ENCODE assay signal across 20 cellular contexts in the genomic region with DNA sequence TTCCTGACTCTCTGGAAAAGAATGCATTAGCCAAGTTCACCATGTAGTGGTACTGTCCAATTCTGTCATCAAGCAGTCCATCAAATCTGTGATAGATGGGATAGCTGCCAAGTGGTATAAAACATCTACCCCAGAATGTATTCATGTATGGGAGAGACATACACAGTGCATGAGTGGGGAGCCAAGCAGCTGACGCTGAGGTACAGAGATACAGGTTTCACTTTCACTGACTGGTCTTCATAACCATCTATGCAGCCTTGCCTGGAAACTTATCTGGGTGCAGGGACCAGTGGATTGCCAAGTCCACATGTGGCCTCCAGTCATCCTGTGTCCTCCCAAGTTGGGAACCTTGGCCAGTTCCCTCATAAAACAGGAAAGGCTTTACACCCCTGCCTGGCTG.
"Had no signal": no experiment of that assay in that cellular context is flagged by ENCODE, and none has a peak within 500 bp of the region (broad histone marks: within the 10 kb centered on the region; RNA-seq: fewer than 3 reads in every experiment).

No MANE protein-coding gene starts in this region.

- H3K4me3 ChIP-seq: SJSA1, SK-N-MC had no signal

- FAIRE-seq: HTR-8/SVneo, RCC 7860 had no signal

- H3K9me3 ChIP-seq: SJSA1 had no signal

- H3K27me3 ChIP-seq: SJSA1 had no signal

- DNase-seq: KBM-7, MV-4-11, NCI-H1048, NCI-H1105, NCI-H1417, NCI-H1436 treated with DMSO at 0.1 percent for 48 hours, NCI-H1694, NCI-H187 treated with DMSO at 0.1 percent for 48 hours, NCI-H2029 treated with DMSO at 0.1 percent for 48 hours, NCI-H2171 treated with DMSO at 0.1 percent for 48 hours, NCI-H526 treated with DMSO at 0.1 percent for 48 hours, NCI-H748 treated with DMSO at 0.1 percent for 48 hours, Right ventricle myocardium superior, RPMI8226, SIG-M5 had no signal

- H3K27ac ChIP-seq: HL-60, SJSA1, SK-N-MC had no signal

- H3K36me3 ChIP-seq: SJSA1 had no signal
